ENCODE assay signal across 11 cellular contexts in the genomic region with DNA sequence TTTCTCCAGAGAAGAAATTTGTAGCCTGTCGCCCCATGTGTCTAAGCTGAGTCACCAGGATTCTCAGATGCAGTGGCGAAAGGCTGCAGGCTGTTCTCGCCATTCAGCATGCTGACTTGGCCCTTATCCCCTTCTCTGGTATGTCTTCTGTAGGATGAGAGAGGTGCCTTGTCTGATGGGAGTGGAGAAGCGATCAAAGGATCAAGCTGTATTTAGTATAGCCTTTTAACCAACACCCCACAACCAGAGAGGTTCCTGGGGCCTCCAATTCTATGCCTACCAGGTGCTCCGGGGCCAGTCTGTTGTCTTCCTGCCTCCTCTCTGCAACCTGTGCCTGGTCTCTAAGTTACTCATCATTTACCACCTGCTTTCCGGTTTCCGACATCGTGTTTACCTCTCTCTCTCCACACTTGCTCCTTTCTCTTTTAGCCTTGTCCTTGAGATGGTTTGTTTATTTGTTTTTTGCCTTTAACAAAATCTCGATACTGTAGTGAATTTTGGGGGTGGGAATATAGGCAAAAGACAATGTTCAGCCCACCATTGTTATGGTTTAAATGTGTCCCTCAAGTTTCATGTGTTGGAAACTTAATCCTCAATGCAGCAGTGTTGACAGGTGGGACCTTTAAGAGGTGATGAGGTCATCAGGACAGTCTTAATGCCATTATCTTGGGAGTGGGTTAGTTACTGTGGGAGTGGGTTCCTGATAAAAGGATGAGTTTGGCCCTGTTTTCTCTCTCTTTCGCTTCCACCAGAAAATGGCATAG. TPM values are rescaled to one million over a fixed set of nuclear protein-coding genes. Genes with fewer than 3 reads are reported as not detected.
A peak's percentile ranks its signal among the peaks of the same experiment; 100 is the strongest.
DNase-seq lines count a peak whose midpoint lies in the region; TF ChIP-seq lines count a peak whose summit lies in the region.
"Had no signal": no experiment of that assay in that cellular context is flagged by ENCODE, and none has a peak within 500 bp of the region (broad histone marks: within the 10 kb centered on the region; RNA-seq: fewer than 3 reads in every experiment).

No MANE protein-coding gene starts in this region.

- H3K9me3 ChIP-seq in MG63, result no peaks in the 10 kb centered on the region

- DNase-seq in AG10803 (ENCODE audit: low read depth), result peak; percentile 69
- DNase-seq in MG63, result peak; percentile 83
- peak; percentile 31 for DNase-seq in dedifferentiated amniotic fluid mesenchymal stem cell (ENCODE audit: extremely low spot score)
- peak; percentile 35 for DNase-seq in myocyte (ENCODE audit: low read depth)
- no peak for DNase-seq in NCI-H526 (lab: John Stamatoyannopoulos, UW)
- DNase-seq in GDM1 (lab: John Stamatoyannopoulos, UW), result no peak
- DNase-seq in activated CD4-positive, CD25-positive, alpha-beta regulatory T cell treated with anti-CD3 and anti-CD28 coated beads, Interleukin-2, amount 50 U/mL, for 72 hours, result no peak
- DNase-seq in erythroblast (lab: John Stamatoyannopoulos, UW), result no peak
- DNase-seq: CD4-positive, CD25-positive, alpha-beta regulatory T cell; glutamatergic neuron; T-helper 17 cell had no signal

- H3K36me3 ChIP-seq in MG63, result peaks cover 11% of the 10 kb centered on the region

- no peak overlapping the region for H3K4me3 ChIP-seq in AG10803 (ENCODE audit: low read length)
- H3K4me3 ChIP-seq in MG63, result no peak overlapping the region

- no peak for TF ChIP-seq POLR2A in erythroblast (IDR thresholded peaks at IDR 0.05; ENCODE audit: low read length)

- no peak for TF ChIP-seq CTCF in AG10803 (conservative IDR thresholded peaks at IDR 0.05; ENCODE audit: low read length)

- H3K27me3 ChIP-seq in MG63, result no peaks in the 10 kb centered on the region

RNA-seq across cellular contexts. Expression of a gene that starts 31.4 kb away (rescaled TPM):
- 122 and 152 TPM in 2 replicates for total RNA-seq in MG63 (2014; rRNA removed; shearing (Covaris generic); ENCODE audit: low replicate concordance)
- total RNA-seq in myocyte, result 56.8 and 57.1 TPM in 2 replicates
- polyA plus RNA-seq in myocyte (2012), result 55.0 TPM

RNA-seq across cellular contexts. Expression of a gene that starts 38.2 kb away (rescaled TPM):
- not detected in 2 replicates for total RNA-seq in MG63 (2014; rRNA removed; shearing (Covaris generic); ENCODE audit: low replicate concordance)
- not detected in 2 replicates for total RNA-seq in myocyte
- 0.55 TPM for polyA plus RNA-seq in myocyte (2012)
- total RNA-seq: CD4-positive, CD25-positive, alpha-beta regulatory T cell; T-helper 17 cell had no signal
- polyA plus RNA-seq: CD4-positive, CD25-positive, alpha-beta regulatory T cell had no signal

Comparison
In these comparisons a context has a peak if more than half of its experiments do, and no peak if none do; other contexts are left out.
1. DNase-seq: peak in AG10803 (single experiment), MG63 (single experiment), dedifferentiated amniotic fluid mesenchymal stem cell (single experiment) and myocyte (single experiment); none in NCI-H526 (0 of 2), GDM1 (single experiment), activated CD4-positive, CD25-positive, alpha-beta regulatory T cell treated with anti-CD3 and anti-CD28 coated beads, Interleukin-2, amount 50 U/mL, for 72 hours (single experiment) and erythroblast (0 of 2).